In the genomic region with DNA sequence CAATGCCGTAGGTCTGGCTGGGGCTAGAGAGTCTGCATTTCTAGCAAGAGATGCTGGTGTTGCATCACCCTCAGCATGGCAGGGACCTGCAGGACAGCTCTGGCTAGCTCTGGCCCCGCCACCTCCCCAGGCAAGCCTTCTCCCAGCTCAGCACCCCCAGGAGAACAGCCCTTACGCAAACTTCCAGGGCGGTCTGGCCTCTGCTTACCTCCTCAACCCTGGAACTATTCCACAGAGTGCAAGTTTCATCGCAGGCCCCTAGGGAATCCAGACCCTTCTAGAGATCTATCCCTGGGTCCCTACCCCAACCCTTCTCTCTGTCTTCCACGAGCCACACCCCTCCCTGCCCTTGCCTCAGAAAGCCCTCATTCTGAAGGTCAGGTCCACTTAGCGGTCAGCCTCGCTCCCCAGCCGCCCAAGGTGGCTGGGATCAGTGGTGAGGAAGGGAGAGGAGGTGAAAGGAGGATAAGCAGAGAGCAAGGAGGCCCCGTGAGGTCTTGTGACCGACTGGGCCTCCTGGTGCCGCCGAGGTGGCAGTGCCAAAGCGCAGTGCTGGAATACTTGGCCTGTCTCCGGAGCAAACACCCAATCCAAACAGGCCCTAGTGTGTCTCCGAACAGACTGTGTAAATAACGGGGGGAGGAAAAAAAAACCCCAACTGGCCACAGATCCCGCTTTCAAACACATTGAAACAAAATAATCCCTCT, we compare ENCODE assay signal across 12 cellular contexts.
A peak's percentile ranks its signal among the peaks of the same experiment; 100 is the strongest.
DNase-seq lines count a peak whose midpoint lies in the region; ATAC-seq and TF ChIP-seq lines count a peak whose summit lies in the region.
"Had no signal": no experiment of that assay in that cellular context is flagged by ENCODE, and none has a peak within 500 bp of the region (broad histone marks: within the 10 kb centered on the region; RNA-seq: fewer than 3 reads in every experiment).

No MANE protein-coding gene starts in this region.

- peak; percentile 28 for DNase-seq in NCI-H2081 treated with DMSO at 0.1 percent for 48 hours (lab: John Stamatoyannopoulos, UW)
- DNase-seq in cerebellum (ENCODE audit: low spot score): peak; percentile 60
- peak; percentile 40 for DNase-seq in lung (ENCODE audit: low spot score)
- DNase-seq in ureter (ENCODE audit: low spot score): no peak
- DNase-seq in DMS 273 treated with DMSO at 0.1 percent for 48 hours (lab: John Stamatoyannopoulos, UW): no peak
- DNase-seq in COR-L47 (lab: John Stamatoyannopoulos, UW): no peak
- no peak for DNase-seq in NCI-H2107 treated with DMSO at 0.1 percent for 48 hours (lab: John Stamatoyannopoulos, UW; ENCODE audit: unreplicated experiment)
- DNase-seq: activated CD4-positive, alpha-beta memory T cell treated with anti-CD3 and anti-CD28 coated beads for 36 hours; kidney had no signal

- H3K4me3 ChIP-seq in lung: no peak overlapping the region
- H3K4me3 ChIP-seq: GM12878 had no signal

- H3K36me3 ChIP-seq in lung (ENCODE audit: control insufficient read depth in 2 of 2, insufficient read depth in 2 of 2, low read length in 2 of 2): no peaks in the 10 kb centered on the region

- H3K27me3 ChIP-seq in lung (ENCODE audit: control insufficient read depth, insufficient read depth): no peaks in the 10 kb centered on the region

- no peak for TF ChIP-seq CTCF in lung (IDR thresholded peaks at IDR 0.05; ENCODE audit: control extremely low read depth, extremely low read depth)

- no peaks in the 10 kb centered on the region for H3K9me3 ChIP-seq in lung (ENCODE audit: control insufficient read depth in 2 of 2, insufficient read depth in 1 of 2, low read length in 1 of 2)

- WGBS in lung, 2 donors: 65 to 80% methylated on average over 18 of the region's 18 CpGs

- H3K27ac ChIP-seq in lung (ENCODE audit: low read depth in 1 of 2, low read length in 1 of 2) (peak overlapping the region in 1 of 2 donors; percentile 44), temporal lobe (ENCODE audit: low read depth, low read length) (peak overlapping the region; percentile 79)
- H3K27ac ChIP-seq: parathyroid adenoma had no signal

- H3K4me1 ChIP-seq in lung (ENCODE audit: control insufficient read depth in 2 of 2, insufficient read depth in 2 of 2, low read length in 2 of 2): no peaks in the 10 kb centered on the region
- H3K4me1 ChIP-seq: parathyroid adenoma had no signal

- ATAC-seq in lung (ENCODE audit: insufficient read depth, low FRiP score): peak; percentile 34
- ATAC-seq: GM12878 had no signal

Comparison
In these comparisons a context has a peak if more than half of its experiments do, and no peak if none do; other contexts are left out.
1. DNase-seq: peak in NCI-H2081 treated with DMSO at 0.1 percent for 48 hours (single experiment), cerebellum (single experiment) and lung (single experiment); none in ureter (single experiment), DMS 273 treated with DMSO at 0.1 percent for 48 hours (single experiment), COR-L47 (single experiment) and NCI-H2107 treated with DMSO at 0.1 percent for 48 hours (single experiment).